8 cellular contexts compared by ENCODE assay signal in the genomic region with DNA sequence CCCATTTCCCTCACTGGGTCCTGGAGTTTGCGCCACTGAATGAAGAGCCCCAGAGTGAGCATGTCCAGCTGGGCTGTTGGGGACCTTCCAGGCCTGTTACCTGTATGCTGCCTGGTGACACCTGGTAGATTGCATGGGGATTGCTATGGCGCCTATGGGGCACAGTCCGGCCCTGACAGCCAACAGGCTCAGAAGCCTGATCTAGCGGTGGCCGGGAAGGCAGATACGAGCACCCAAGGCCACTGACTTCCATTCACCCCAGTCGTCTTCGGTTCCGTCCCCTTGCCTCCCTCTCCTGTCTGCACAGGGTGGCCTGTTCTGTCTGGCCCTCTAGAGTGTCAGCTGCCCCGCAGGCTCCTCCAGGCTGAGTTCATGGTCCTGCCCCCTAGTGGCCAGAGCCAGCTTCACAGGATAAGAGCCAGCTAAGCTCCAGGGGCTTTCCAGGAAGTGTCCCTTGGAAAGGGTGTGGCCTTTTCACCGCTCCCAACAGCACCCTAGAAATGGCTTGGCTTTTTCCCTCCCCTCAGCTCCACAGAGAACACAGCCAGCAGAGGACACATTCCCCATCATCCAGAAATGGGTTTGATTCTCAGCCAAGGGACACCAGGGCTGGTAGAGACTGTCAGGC.
DNase-seq lines count a peak whose midpoint lies in the region; ATAC-seq and TF ChIP-seq lines count a peak whose summit lies in the region.
"Not testable (repeated sequence)": the region's sequence is repeated elsewhere in the genome, so short reads cannot be mapped to it uniquely, and the experiment has no call there.

No MANE protein-coding gene starts in this region.

- H2AFZ ChIP-seq in Karpas-422 (ENCODE audit: low read length); trophoblast cell (ENCODE audit: insufficient read depth, low read length, poor library complexity): not testable (repeated sequence)

- H3K79me2 ChIP-seq in Karpas-422 (ENCODE audit: low read length); trophoblast cell (ENCODE audit: control insufficient read depth, insufficient read depth, low read length, poor library complexity): not testable (repeated sequence)

- not testable (repeated sequence) for H3K27ac ChIP-seq in Karpas-422 (ENCODE audit: low read length); Panc1 (ENCODE audit: low read length); trophoblast cell (ENCODE audit: low read depth, low read length)

- not testable (repeated sequence) for H4K8ac ChIP-seq in trophoblast cell (ENCODE audit: low read depth, low read length)

- not testable (repeated sequence) for H2BK12ac ChIP-seq in trophoblast cell (ENCODE audit: low read length)

- not testable (repeated sequence) for H3K4me3 Mint-ChIP-seq in chondrocyte (ENCODE audit: unreplicated experiment)

- not testable (repeated sequence) for H2BK5ac ChIP-seq in trophoblast cell (ENCODE audit: low read depth, low read length, poor library complexity)

- in situ Hi-C loops in Panc1 (cut with HindIII; ENCODE audit: low pct_unique_long_range_greater_than_20kb, low sequenced_read_pairs) = not testable (repeated sequence)

- H2AK5ac ChIP-seq in trophoblast cell (ENCODE audit: low read length) = not testable (repeated sequence)

- not testable (repeated sequence) for DNase-seq in GM06990 (ENCODE audit: extremely low read depth, insufficient read length); Panc1 (ENCODE audit: low read depth, low spot score); chondrocyte (ENCODE audit: low spot score)
- peak; percentile 81 for DNase-seq in Karpas-422
- peak; percentile 81 for DNase-seq in activated CD8-positive, alpha-beta memory T cell treated with anti-CD3 and anti-CD28 coated beads for 24 hours
- peak; percentile 57 for DNase-seq in iPS-NIHi7 (ENCODE audit: extremely low spot score)
- DNase-seq in trophoblast cell = peak; percentile 37 to 57
- DNase-seq in ureter (ENCODE audit: low spot score) = peak; percentile 29

- intact Hi-C loops in Panc1 (cut with micrococcal nuclease; ENCODE audit: unreplicated experiment) = not testable (repeated sequence)

- H4K91ac ChIP-seq in trophoblast cell (ENCODE audit: low read depth, low read length) = not testable (repeated sequence)

- H3K36me3 ChIP-seq in GM06990 (ENCODE audit: control insufficient read depth, insufficient read depth, low read length); Karpas-422 (ENCODE audit: insufficient read depth, low read length); Panc1 (ENCODE audit: control insufficient read depth, insufficient read depth, low read length); trophoblast cell (ENCODE audit: control insufficient read depth in 1 of 2, insufficient read depth in 2 of 2, low read length in 2 of 2): not testable (repeated sequence)

- H3K27me3 Mint-ChIP-seq in chondrocyte (ENCODE audit: low read depth) = peaks cover 11% of the 10 kb centered on the region

- not testable (repeated sequence) for H3K79me1 ChIP-seq in trophoblast cell (ENCODE audit: low read length)

- not testable (repeated sequence) for H3K27me3 ChIP-seq in GM06990 (replicated peaks; ENCODE audit: control insufficient read depth, insufficient read depth, low read length); Karpas-422 (ENCODE audit: low read length); Panc1 (ENCODE audit: control insufficient read depth, insufficient read depth, low read length); trophoblast cell (ENCODE audit: insufficient read depth, low read length)

- CTCF ChIA-PET in Panc1 (lab: Charles Lee) = interaction anchor here (0.6 to 1.7 kb wide), 4 partner anchors 22 to 1020 kb away, joined by 3 to 5 read pairs (median 3); a partner anchor contains a TSS

- not testable (repeated sequence) for H3K4me3 ChIP-seq in GM06990 (replicated peaks; ENCODE audit: low read depth, low read length); Karpas-422 (ENCODE audit: low read length); Panc1 (ENCODE audit: low read depth in 2 of 2, low read length in 2 of 2); trophoblast cell (ENCODE audit: low read depth, low read length)

- H3K36me3 Mint-ChIP-seq in chondrocyte (ENCODE audit: low read depth) = not testable (repeated sequence)

- TF ChIP-seq CTCF in GM06990 (IDR thresholded peaks at IDR 0.05; ENCODE audit: insufficient read depth, low read length, poor library complexity, severe bottlenecking) = peak; percentile 72
- peak; percentile 81 for TF ChIP-seq CTCF in Panc1 (IDR thresholded peaks at IDR 0.05)
- peak; percentile 78 for TF ChIP-seq CTCF in chondrocyte (IDR thresholded peaks at IDR 0.05)

- not testable (repeated sequence) for H4K20me1 ChIP-seq in Karpas-422 (ENCODE audit: insufficient read depth, low read depth, low read length)

- WGBS in trophoblast cell (ENCODE audit: extremely low coverage, insufficient coverage, insufficient read length) = no CpG with 5 or more reads among the region's 11 CpGs

- POLR2A ChIA-PET in Panc1 (lab: Charles Lee) = not testable (repeated sequence)

- peak; percentile 83 for ATAC-seq in Panc1

- not testable (repeated sequence) for H3K18ac ChIP-seq in trophoblast cell (ENCODE audit: low read length)

- not testable (repeated sequence) for H3K4me1 Mint-ChIP-seq in chondrocyte (ENCODE audit: low read depth)

- peaks cover 21% of the 10 kb centered on the region for H3K4me1 ChIP-seq in Karpas-422 (ENCODE audit: low read length)
- H3K4me1 ChIP-seq in Panc1 (ENCODE audit: control insufficient read depth, insufficient read depth, low read length); trophoblast cell (ENCODE audit: control insufficient read depth in 1 of 2, insufficient read depth in 2 of 2, low read length in 2 of 2): not testable (repeated sequence)

- BruUV-seq in Panc1 (replicated peaks; lab: Mats Ljungman, UMichigan) = not testable (repeated sequence)

- not testable (repeated sequence) for H3K14ac ChIP-seq in trophoblast cell (ENCODE audit: low read length)

- H3K4ac ChIP-seq in trophoblast cell (ENCODE audit: low read depth, low read length) = not testable (repeated sequence)

- H3K9me3 ChIP-seq in Karpas-422 (ENCODE audit: low read length); Panc1 (ENCODE audit: control insufficient read depth, insufficient read depth, low read depth, low read length); trophoblast cell (ENCODE audit: insufficient read depth, low read depth, low read length): not testable (repeated sequence)

- H3K9me2 ChIP-seq in Karpas-422 (replicated peaks; ENCODE audit: insufficient read depth, low read length) = not testable (repeated sequence)

- not testable (repeated sequence) for H3K23ac ChIP-seq in trophoblast cell (ENCODE audit: low read length)

- H3K9me3 Mint-ChIP-seq in chondrocyte (ENCODE audit: low read depth) = not testable (repeated sequence)

- not testable (repeated sequence) for H3K27ac Mint-ChIP-seq in chondrocyte (ENCODE audit: unreplicated experiment)

- not testable (repeated sequence) for H2BK120ac ChIP-seq in trophoblast cell (ENCODE audit: insufficient read depth, low read length, poor library complexity)

- H3K9ac ChIP-seq in Karpas-422 (ENCODE audit: low read length); trophoblast cell (ENCODE audit: low read length): not testable (repeated sequence)

- H4K12ac ChIP-seq in trophoblast cell (ENCODE audit: low read depth, low read length) = not testable (repeated sequence)

- not testable (repeated sequence) for H3K4me2 ChIP-seq in Karpas-422 (ENCODE audit: low read depth, low read length, poor library complexity, severe bottlenecking); trophoblast cell (ENCODE audit: low read length)
